In the genomic region with DNA sequence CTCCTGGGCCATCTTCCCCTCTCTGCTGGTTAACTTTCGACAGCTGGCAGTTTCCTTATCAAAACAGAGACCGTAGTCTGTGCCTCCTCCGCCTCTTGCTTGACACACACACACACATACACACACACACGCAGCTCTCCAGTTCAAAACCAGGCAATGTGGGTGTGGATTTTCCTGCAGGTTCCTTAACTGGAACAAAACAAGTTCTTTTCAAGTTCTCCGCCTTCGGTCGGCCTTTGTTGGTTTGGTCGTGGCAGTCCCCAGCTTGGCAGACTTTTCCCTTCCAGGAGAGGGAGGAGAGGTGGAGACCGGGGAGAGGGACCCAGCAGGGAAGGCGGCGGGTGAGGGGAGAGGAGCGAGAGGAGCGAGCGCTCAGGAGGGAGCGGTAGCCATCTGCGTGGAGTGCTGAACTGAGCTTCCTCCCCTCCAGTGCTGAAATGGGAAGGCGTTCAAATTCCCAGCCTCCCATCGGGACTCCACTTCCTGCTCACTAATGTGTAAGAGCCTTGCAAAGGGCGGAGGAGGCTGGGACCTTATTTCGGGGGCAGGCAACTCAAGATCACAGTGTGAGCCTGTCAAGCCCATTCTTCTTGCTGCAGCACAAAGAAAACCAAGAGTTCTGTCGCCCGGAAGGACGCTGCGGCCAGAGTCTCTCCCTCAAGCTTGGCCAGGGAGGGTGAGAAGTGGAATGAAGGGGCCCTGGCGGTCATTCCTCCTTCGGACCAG, we compare ENCODE assay signal across 7 cellular contexts.
DNase-seq lines count a peak whose midpoint lies in the region; ATAC-seq, FAIRE-seq and TF ChIP-seq lines count a peak whose summit lies in the region.

No MANE protein-coding gene starts in this region.

- H2BK120ac ChIP-seq in IMR-90 (ENCODE audit: low read depth, low read length), result peak overlapping the region; percentile 80

- no peaks in the 10 kb centered on the region for H3K36me3 Mint-ChIP-seq in activated T-helper 1 cell treated with anti-CD3 and anti-CD28 coated beads, Interleukin-12 subunit alpha, Interleukin-12 subunit beta, Interleukin-2, Interleukin-4 antibody, amounts not matched to agents 30 ng/mL and 10 ng/mL and 1 ng/mL, durations not matched to agents 14 hours and 24 hours and 36 hours (ENCODE audit: low read depth)

- H2BK20ac ChIP-seq in IMR-90 (ENCODE audit: low read depth, low read length), result peak overlapping the region; percentile 76

- H4K20me1 ChIP-seq in IMR-90 (ENCODE audit: insufficient read depth, low read length) (0 out of 2 replicates have a peak, but pooled peaks cover 4% of the 10 kb centered on the region), neural cell (ENCODE audit: insufficient read depth) (no peaks in the 10 kb centered on the region)

- H4K8ac ChIP-seq in IMR-90 (ENCODE audit: low read depth in 2 of 2, low read length in 2 of 2), result peak overlapping the region; percentile 57 to 92

- intact Hi-C loops in IMR-90 (cut with micrococcal nuclease), result loop anchor here (2.0 to 5.0 kb wide), 2 partner anchors 45 to 71 kb away; no protein-coding TSS in a partner anchor
- intact Hi-C loops in activated T-helper 1 cell treated with anti-CD3 and anti-CD28 coated beads, Interleukin-12 subunit alpha, Interleukin-12 subunit beta, Interleukin-2, Interleukin-4 antibody, amounts not matched to agents 30 ng/mL and 10 ng/mL and 1 ng/mL, durations not matched to agents 14 hours and 24 hours and 36 hours (cut with micrococcal nuclease), result no loop called here

- peaks cover 30% of the 10 kb centered on the region for H3K27me3 Mint-ChIP-seq in activated T-helper 1 cell treated with anti-CD3 and anti-CD28 coated beads, Interleukin-12 subunit alpha, Interleukin-12 subunit beta, Interleukin-2, Interleukin-4 antibody, amounts not matched to agents 30 ng/mL and 10 ng/mL and 1 ng/mL, durations not matched to agents 14 hours and 24 hours and 36 hours (ENCODE audit: insufficient read depth)

- peak; percentile 64 for FAIRE-seq in GM18507 (lab: Jason Lieb, UNC)

- peak; percentile 20; the same call in 1 of the 2 replicates for TF ChIP-seq RAD21 in IMR-90 (IDR thresholded peaks at IDR 0.05; ENCODE audit: low read length)
- no peak for TF ChIP-seq RAD21 in neural cell (conservative IDR thresholded peaks at IDR 0.05)

- H3K4me2 ChIP-seq in IMR-90 (ENCODE audit: low read depth, low read length) (peak overlapping the region; percentile 58), neural cell (ENCODE audit: low read length) (peak overlapping the region; percentile 68)

- H3K4me3 Mint-ChIP-seq in activated T-helper 1 cell treated with anti-CD3 and anti-CD28 coated beads, Interleukin-12 subunit alpha, Interleukin-12 subunit beta, Interleukin-2, Interleukin-4 antibody, amounts not matched to agents 30 ng/mL and 10 ng/mL and 1 ng/mL, durations not matched to agents 14 hours and 24 hours and 36 hours, result peak overlapping the region; percentile 42

- H2AK9ac ChIP-seq in IMR-90 (replicated peaks; ENCODE audit: low read depth, low read length, poor library complexity), result peak overlapping the region; percentile 90

- no peaks in the 10 kb centered on the region for H3K79me2 ChIP-seq in neural cell (replicated peaks; ENCODE audit: insufficient read depth, low read length)

- no peaks in the 10 kb centered on the region for H3K9me2 ChIP-seq in neural cell (ENCODE audit: insufficient read depth, low read length)

- H2BK5ac ChIP-seq in IMR-90 (ENCODE audit: low read depth, low read length, poor library complexity, severe bottlenecking), result peak overlapping the region; percentile 87

- no peak overlapping the region for H3K27ac Mint-ChIP-seq in activated T-helper 1 cell treated with anti-CD3 and anti-CD28 coated beads, Interleukin-12 subunit alpha, Interleukin-12 subunit beta, Interleukin-2, Interleukin-4 antibody, amounts not matched to agents 30 ng/mL and 10 ng/mL and 1 ng/mL, durations not matched to agents 14 hours and 24 hours and 36 hours

- H3K9me3 ChIP-seq in IMR-90 (ENCODE audit: control insufficient read depth, insufficient read depth, low read length) (no peaks in the 10 kb centered on the region), gastroesophageal sphincter (no peaks in the 10 kb centered on the region), neural cell (ENCODE audit: low read length) (no peaks in the 10 kb centered on the region)

- in situ Hi-C loops in IMR-90 (cut with MboI; ENCODE audit: low sequenced_read_pairs), result no loop called here

- no peak for TF ChIP-seq EP300 in gastroesophageal sphincter (IDR thresholded peaks at IDR 0.05)
- no peak for TF ChIP-seq EP300 in neural cell (conservative IDR thresholded peaks at IDR 0.05; ENCODE audit: poor library complexity, severe bottlenecking)

- peak overlapping the region; percentile 90 for H3K4ac ChIP-seq in IMR-90 (ENCODE audit: low read depth, low read length)

- H3K4me3 ChIP-seq in IMR-90 (ENCODE audit: insufficient read depth, low read depth, low read length) (peak overlapping the region; percentile 57), gastroesophageal sphincter (peak overlapping the region; percentile 49 to 57), neural cell (ENCODE audit: low read length) (peak overlapping the region; percentile 58)

- H3K36me3 ChIP-seq in IMR-90 (ENCODE audit: control insufficient read depth, insufficient read depth, low read length) (no peaks in the 10 kb centered on the region), gastroesophageal sphincter (no peaks in the 10 kb centered on the region), neural cell (ENCODE audit: insufficient read depth, low read length) (no peaks in the 10 kb centered on the region)

- peak overlapping the region; percentile 58 for H3K18ac ChIP-seq in IMR-90 (ENCODE audit: low read depth, low read length)

- peak overlapping the region; percentile 54 for H4K5ac ChIP-seq in IMR-90 (ENCODE audit: low read depth, low read length)

- peak overlapping the region; percentile 88 for H4K91ac ChIP-seq in IMR-90 (ENCODE audit: insufficient read depth, low read depth, low read length)

- WGBS in IMR-90 (ENCODE audit: extremely low coverage in 2 of 2, insufficient read length in 1 of 2), 2 experiments, result 0% methylated on average over 1 of the region's 26 CpGs; no CpG with 5 or more reads in 1 of the 2 experiments
- 4 to 21% methylated on average over 4 to 5 of the region's 26 CpGs for WGBS in gastroesophageal sphincter (ENCODE audit: low coverage in 1 of 2), 2 donors

- peak overlapping the region; percentile 93 for H2AK5ac ChIP-seq in IMR-90 (ENCODE audit: low read depth, low read length)

- peak overlapping the region; percentile 83 for H3K9ac ChIP-seq in IMR-90 (ENCODE audit: low read depth, low read length)
- H3K9ac ChIP-seq in neural cell (ENCODE audit: low read length), result peak overlapping the region; percentile 22

- H3F3A ChIP-seq in neural cell (ENCODE audit: insufficient read depth, low read length, poor library complexity, severe bottlenecking), result no peaks in the 10 kb centered on the region

- POLR2A ChIA-PET in IMR-90 (lab: Charles Lee; ENCODE audit: unreplicated experiment), result interaction anchor here (0.6 to 1.2 kb wide), 6 partner anchors 9 to 364 kb away, joined by 3 to 5 read pairs (median 3); no protein-coding TSS in a partner anchor

- H3K9me1 ChIP-seq in IMR-90 (ENCODE audit: insufficient read depth, low read length), result peaks cover 20% of the 10 kb centered on the region; the same call in 1 of the 2 replicates

- TF ChIP-seq CTCF in IMR-90 (conservative IDR thresholded peaks at IDR 0.05; ENCODE audit: low read depth, low read length) (no peak), gastroesophageal sphincter (IDR thresholded peaks at IDR 0.05) (peak in 1 of 4 experiments; percentile 22), neural cell (IDR thresholded peaks at IDR 0.05; ENCODE audit: poor library complexity, severe bottlenecking) (no peak)

- TF ChIP-seq POLR2A in IMR-90 (IDR thresholded peaks at IDR 0.05; ENCODE audit: low read depth, low read length) (peak; percentile 17; the same call in 1 of the 2 replicates), gastroesophageal sphincter (IDR thresholded peaks at IDR 0.05) (no peak)

- H3K4me1 Mint-ChIP-seq in activated T-helper 1 cell treated with anti-CD3 and anti-CD28 coated beads, Interleukin-12 subunit alpha, Interleukin-12 subunit beta, Interleukin-2, Interleukin-4 antibody, amounts not matched to agents 30 ng/mL and 10 ng/mL and 1 ng/mL, durations not matched to agents 14 hours and 24 hours and 36 hours (ENCODE audit: low read depth), result peaks cover 20% of the 10 kb centered on the region

- peak overlapping the region; percentile 98 for H3K14ac ChIP-seq in IMR-90 (replicated peaks; ENCODE audit: low read depth, low read length)

- no peaks in the 10 kb centered on the region for H3K9me3 Mint-ChIP-seq in activated T-helper 1 cell treated with anti-CD3 and anti-CD28 coated beads, Interleukin-12 subunit alpha, Interleukin-12 subunit beta, Interleukin-2, Interleukin-4 antibody, amounts not matched to agents 30 ng/mL and 10 ng/mL and 1 ng/mL, durations not matched to agents 14 hours and 24 hours and 36 hours

- H3K27me3 ChIP-seq in IMR-90 (ENCODE audit: control insufficient read depth, insufficient read depth, low read length) (no peaks in the 10 kb centered on the region), gastroesophageal sphincter (no peaks in the 10 kb centered on the region), neural cell (ENCODE audit: insufficient read depth, low read depth, low read length) (no peaks in the 10 kb centered on the region)

- peak overlapping the region; percentile 86 for H2AFZ ChIP-seq in IMR-90 (replicated peaks; ENCODE audit: low read length, poor library complexity)
- H2AFZ ChIP-seq in neural cell (ENCODE audit: low read depth, low read length), result no peak overlapping the region

- H3K56ac ChIP-seq in IMR-90 (ENCODE audit: extremely low read depth, insufficient read depth, low read length), result peak overlapping the region; percentile 94

- ATAC-seq in IMR-90 (ENCODE audit: low read depth) (peak; percentile 89), gastroesophageal sphincter (peak; percentile 82), HG02870 (IDR thresholded peaks at IDR 0.05; ENCODE audit: unreplicated experiment) (no peak)

- H3K79me1 ChIP-seq in IMR-90 (ENCODE audit: low read depth in 1 of 2, low read length in 2 of 2), result peaks cover 16 to 90% of the 10 kb centered on the region in 2 experiments

- BruUV-seq in IMR-90 (replicated peaks; lab: Mats Ljungman, UMichigan), result no TSS peak

- H3K27ac ChIP-seq in IMR-90 (ENCODE audit: insufficient read depth, low read length), result peak overlapping the region; percentile 85
- H3K27ac ChIP-seq in gastroesophageal sphincter, result peak overlapping the region; percentile 30 to 72 (median 60)
- H3K27ac ChIP-seq in neural cell (ENCODE audit: low read length), result peak overlapping the region; percentile 17

- no peak for DNase-seq in GM18507 (ENCODE audit: extremely low spot score, insufficient read length, low read depth)
- peak; percentile 95 for DNase-seq in IMR-90
- no peak for DNase-seq in activated T-helper 1 cell treated with anti-CD3 and anti-CD28 coated beads, Interleukin-12 subunit alpha, Interleukin-12 subunit beta, Interleukin-2, Interleukin-4 antibody, amounts not matched to agents 30 ng/mL and 10 ng/mL and 1 ng/mL, durations not matched to agents 14 hours and 24 hours and 36 hours (ENCODE audit: low spot score)
- no peak for DNase-seq in HPDE6-E6E7 (ENCODE audit: extremely low spot score)

- peak overlapping the region; percentile 96 for H3K23ac ChIP-seq in IMR-90 (ENCODE audit: low read depth, low read length)

- dilution Hi-C loops in IMR-90 (cut with HindIII; ENCODE audit: low sequenced_read_pairs, unreplicated experiment), result no loop called here

- CTCF ChIA-PET in IMR-90 (lab: Yijun Ruan, JAX), result interaction anchor here (0.6 to 1.5 kb wide), 3 partner anchors 11 to 94 kb away, joined by 3 read pairs; no protein-coding TSS in a partner anchor

- peaks cover 22% of the 10 kb centered on the region for H3K4me1 ChIP-seq in IMR-90 (ENCODE audit: control insufficient read depth, insufficient read depth, low read length)
- H3K4me1 ChIP-seq in gastroesophageal sphincter, result peaks cover 0 to 67% (median 5%) of the 10 kb centered on the region in 3 donors

- H2BK15ac ChIP-seq in IMR-90 (ENCODE audit: low read depth, low read length), result peak overlapping the region; percentile 66; the same call in 2 of the 3 replicates

Comparison
In these comparisons a context has a peak if more than half of its experiments do, and no peak if none do; other contexts are left out.
1. H3K27ac ChIP-seq: peak in every context shown above with its lines; median percentile 85 in IMR-90; 60 in gastroesophageal sphincter; 17 in neural cell.